1 cellular context compared by ENCODE assay signal in the genomic region with DNA sequence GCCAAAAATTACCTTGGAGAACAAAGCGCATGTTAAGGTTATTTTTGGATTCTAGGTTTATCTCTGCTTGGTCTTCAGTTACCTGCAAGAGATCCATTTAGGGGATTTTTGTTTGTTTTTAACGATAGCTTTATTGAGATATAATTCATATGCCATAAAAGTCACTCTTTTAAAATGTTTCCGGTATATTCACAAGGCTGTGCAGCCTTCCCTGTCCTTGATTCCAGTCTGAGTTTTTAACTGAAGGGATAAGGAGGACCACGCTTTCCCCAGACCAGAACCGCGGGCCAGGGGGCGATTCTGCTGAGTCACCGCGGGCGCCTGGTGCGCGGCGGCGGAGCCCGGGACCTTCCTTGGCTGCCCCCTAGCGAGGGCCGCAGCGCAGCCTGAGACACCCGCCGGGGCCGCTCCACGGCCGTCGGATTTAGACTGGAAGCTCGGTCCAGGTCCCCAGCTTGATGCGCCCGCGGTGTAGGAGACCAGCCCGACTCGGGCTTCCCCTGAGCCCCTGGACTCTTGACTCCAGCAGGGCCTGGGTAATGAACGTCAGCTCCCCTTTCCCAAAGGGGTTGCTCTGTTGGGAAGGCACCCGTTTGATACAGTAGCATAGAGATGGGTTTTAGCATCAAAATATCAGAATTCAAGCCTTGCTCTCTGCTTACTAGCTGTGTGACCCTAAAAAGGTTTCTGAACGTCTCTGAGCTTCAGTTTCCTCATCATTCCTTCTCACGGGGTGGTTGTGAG.
TF ChIP-seq lines count a peak whose summit lies in the region.

No MANE protein-coding gene starts in this region.

TF ChIP-seq in HCT116, 20 proteins besides CTCF, POLR2A, EP300 and RAD21 (continued from another document):
- TF ChIP-seq CBX3 (IDR thresholded peaks at IDR 0.05; ENCODE audit: low read depth) (peak; percentile 58; the same call in 1 of the 2 replicates), CEBPB (IDR thresholded peaks at IDR 0.05; ENCODE audit: low read depth) (no peak; the same call in 1 of the 2 replicates), JUND (IDR thresholded peaks at IDR 0.05) (peak; percentile 58), EGR1 (IDR thresholded peaks at IDR 0.05; ENCODE audit: low read depth) (no peak), SRF (IDR thresholded peaks at IDR 0.05; ENCODE audit: low read depth) (no peak; the same call in 1 of the 2 replicates), TCF7L2 (IDR thresholded peaks at IDR 0.05; ENCODE audit: borderline replicate concordance, extremely low read depth, insufficient read depth, insufficient read length) (no peak), YY1 (IDR thresholded peaks at IDR 0.05; ENCODE audit: extremely low read depth, insufficient replicate concordance, low read depth, low read length) (peak; percentile 52), POLR2AphosphoS5 (IDR thresholded peaks at IDR 0.05; ENCODE audit: low read depth, low read length) (peak; percentile 39; the same call in 1 of the 2 replicates), EZH2phosphoT487 (IDR thresholded peaks at IDR 0.05; ENCODE audit: borderline replicate concordance) (no peak), ELF1 (IDR thresholded peaks at IDR 0.05; ENCODE audit: borderline replicate concordance, low read depth) (no peak), SIN3A (IDR thresholded peaks at IDR 0.05; ENCODE audit: low read depth) (no peak; the same call in 1 of the 2 replicates)
- TF ChIP-seq, protein P1, sequence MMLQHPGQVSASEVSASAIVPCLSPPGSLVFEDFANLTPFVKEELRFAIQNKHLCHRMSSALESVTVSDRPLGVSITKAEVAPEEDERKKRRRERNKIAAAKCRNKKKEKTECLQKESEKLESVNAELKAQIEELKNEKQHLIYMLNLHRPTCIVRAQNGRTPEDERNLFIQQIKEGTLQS (IDR thresholded peaks at IDR 0.05) = no peak
- TF ChIP-seq, protein P2, sequence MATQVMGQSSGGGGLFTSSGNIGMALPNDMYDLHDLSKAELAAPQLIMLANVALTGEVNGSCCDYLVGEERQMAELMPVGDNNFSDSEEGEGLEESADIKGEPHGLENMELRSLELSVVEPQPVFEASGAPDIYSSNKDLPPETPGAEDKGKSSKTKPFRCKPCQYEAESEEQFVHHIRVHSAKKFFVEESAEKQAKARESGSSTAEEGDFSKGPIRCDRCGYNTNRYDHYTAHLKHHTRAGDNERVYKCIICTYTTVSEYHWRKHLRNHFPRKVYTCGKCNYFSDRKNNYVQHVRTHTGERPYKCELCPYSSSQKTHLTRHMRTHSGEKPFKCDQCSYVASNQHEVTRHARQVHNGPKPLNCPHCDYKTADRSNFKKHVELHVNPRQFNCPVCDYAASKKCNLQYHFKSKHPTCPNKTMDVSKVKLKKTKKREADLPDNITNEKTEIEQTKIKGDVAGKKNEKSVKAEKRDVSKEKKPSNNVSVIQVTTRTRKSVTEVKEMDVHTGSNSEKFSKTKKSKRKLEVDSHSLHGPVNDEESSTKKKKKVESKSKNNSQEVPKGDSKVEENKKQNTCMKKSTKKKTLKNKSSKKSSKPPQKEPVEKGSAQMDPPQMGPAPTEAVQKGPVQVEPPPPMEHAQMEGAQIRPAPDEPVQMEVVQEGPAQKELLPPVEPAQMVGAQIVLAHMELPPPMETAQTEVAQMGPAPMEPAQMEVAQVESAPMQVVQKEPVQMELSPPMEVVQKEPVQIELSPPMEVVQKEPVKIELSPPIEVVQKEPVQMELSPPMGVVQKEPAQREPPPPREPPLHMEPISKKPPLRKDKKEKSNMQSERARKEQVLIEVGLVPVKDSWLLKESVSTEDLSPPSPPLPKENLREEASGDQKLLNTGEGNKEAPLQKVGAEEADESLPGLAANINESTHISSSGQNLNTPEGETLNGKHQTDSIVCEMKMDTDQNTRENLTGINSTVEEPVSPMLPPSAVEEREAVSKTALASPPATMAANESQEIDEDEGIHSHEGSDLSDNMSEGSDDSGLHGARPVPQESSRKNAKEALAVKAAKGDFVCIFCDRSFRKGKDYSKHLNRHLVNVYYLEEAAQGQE (IDR thresholded peaks at IDR 0.05; ENCODE audit: low read depth) = no peak
TF ChIP-seq in HCT116: peak in this region for 6.
